Comparison of ENCODE assay signal across 7 cellular contexts in genomic region chr3:60906283-60906682, GRCh38.
"Had no signal": no experiment of that assay in that cellular context is flagged by ENCODE, and none has a peak within 500 bp of the region (broad histone marks: within the 10 kb centered on the region; RNA-seq: fewer than 3 reads in every experiment).

No MANE protein-coding gene starts in this region.

- FAIRE-seq: HTR-8/SVneo, K562 had no signal

- ATAC-seq: K562 had no signal

- DNase-seq: GM23248, H7, HCEC 1CT, IMR-90, KG1 had no signal

- H3K9ac ChIP-seq: GM23248 had no signal

- H2AFZ ChIP-seq: GM23248 had no signal

- H3K27ac ChIP-seq: GM23248 had no signal

- H3K4me3 ChIP-seq: GM23248, K562 had no signal
